In genomic region chr11:62482753-62483152, GRCh38 we compare ENCODE assay signal across 24 cellular contexts.
"Had no signal": no experiment of that assay in that cellular context is flagged by ENCODE, and none has a peak within 500 bp of the region (broad histone marks: within the 10 kb centered on the region; RNA-seq: fewer than 3 reads in every experiment).

No MANE protein-coding gene starts in this region.

- DNase-seq: caudate nucleus; cerebellar nuclear complex; effector CD8-positive, alpha-beta T cell; endodermal cell; foreskin fibroblast; mucosa of descending colon; naive B cell; occipital lobe; pancreas; sigmoid colon; stimulated activated CD4-positive, alpha-beta T cell treated with anti-CD3 and anti-CD28 coated beads, Interleukin-2, amount 100 ng/mL, for 24 hours; stimulated activated CD4-positive, alpha-beta T cell treated with anti-CD3 and anti-CD28 coated beads, Interleukin-4, amount 100 ng/mL, for 24 hours; stimulated activated naive CD4-positive, alpha-beta T cell treated with Interleukin-2 at 50 U/mL for 16 hours; stomach; thyroid gland had no signal

- H3K9me3 Mint-ChIP-seq: endodermal cell; memory B cell; naive B cell; natural killer cell treated with Interleukin-12 subunit alpha and Interleukin-12 subunit beta and Interleukin-15 and Interleukin-18, amount 100 ng/mL, for 72 hours; stimulated activated effector memory CD8-positive, alpha-beta T cell treated with anti-CD3 and anti-CD28 coated beads, Interleukin-12 subunit alpha, Interleukin-12 subunit beta, amount 100 ng/mL, for 72 hours had no signal

- H3K9me3 ChIP-seq: mucosa of descending colon, pancreas, right atrium auricular region, sigmoid colon, stomach, thyroid gland had no signal

- H3K4me3 ChIP-seq: lung, mucosa of descending colon, pancreas, right atrium auricular region, sigmoid colon, stomach, thyroid gland had no signal

- H3K36me3 ChIP-seq: pancreas, right atrium auricular region, sigmoid colon, stomach, thyroid gland had no signal

- ATAC-seq: esophagus mucosa; mucosa of descending colon; natural killer cell treated with Interleukin-12 subunit alpha and Interleukin-12 subunit beta and Interleukin-15 and Interleukin-18, amount 100 ng/mL, for 72 hours; pancreas; stimulated activated effector memory CD8-positive, alpha-beta T cell treated with anti-CD3 and anti-CD28 coated beads, Interleukin-12 subunit alpha, Interleukin-12 subunit beta, amount 100 ng/mL, for 72 hours had no signal

- H3K27ac Mint-ChIP-seq: endodermal cell; memory B cell; stimulated activated effector memory CD8-positive, alpha-beta T cell treated with anti-CD3 and anti-CD28 coated beads, Interleukin-12 subunit alpha, Interleukin-12 subunit beta, amount 100 ng/mL, for 72 hours had no signal

- FAIRE-seq: keratinocyte, pancreas had no signal

- H3K4me1 ChIP-seq: pancreas had no signal

- H3K36me3 Mint-ChIP-seq: memory B cell; naive B cell; natural killer cell treated with Interleukin-12 subunit alpha and Interleukin-12 subunit beta and Interleukin-15 and Interleukin-18, amount 100 ng/mL, for 72 hours; stimulated activated effector memory CD8-positive, alpha-beta T cell treated with anti-CD3 and anti-CD28 coated beads, Interleukin-12 subunit alpha, Interleukin-12 subunit beta, amount 100 ng/mL, for 72 hours; type B pancreatic cell had no signal

- H3K4me1 Mint-ChIP-seq: memory B cell; naive B cell; stimulated activated effector memory CD8-positive, alpha-beta T cell treated with anti-CD3 and anti-CD28 coated beads, Interleukin-12 subunit alpha, Interleukin-12 subunit beta, amount 100 ng/mL, for 72 hours had no signal

- H3K27ac ChIP-seq: epithelial cell of prostate, pancreas, right atrium auricular region, sigmoid colon, thyroid gland had no signal

- H3K27me3 Mint-ChIP-seq: natural killer cell treated with Interleukin-12 subunit alpha and Interleukin-12 subunit beta and Interleukin-15 and Interleukin-18, amount 100 ng/mL, for 72 hours; type B pancreatic cell had no signal

- H3K4me3 Mint-ChIP-seq: endodermal cell; memory B cell; natural killer cell treated with Interleukin-12 subunit alpha and Interleukin-12 subunit beta and Interleukin-15 and Interleukin-18, amount 100 ng/mL, for 72 hours; stimulated activated effector memory CD8-positive, alpha-beta T cell treated with anti-CD3 and anti-CD28 coated beads, Interleukin-12 subunit alpha, Interleukin-12 subunit beta, amount 100 ng/mL, for 72 hours; type B pancreatic cell had no signal

- H3K27me3 ChIP-seq: pancreas, right atrium auricular region, sigmoid colon, stomach, thyroid gland had no signal
